ENCODE assay signal across 8 cellular contexts in genomic region chr4:101019941-101020401, GRCh38.
DNase-seq lines count a peak whose midpoint lies in the region; ATAC-seq and TF ChIP-seq lines count a peak whose summit lies in the region.

No MANE protein-coding gene starts in this region.

- H3K36me3 Mint-ChIP-seq in activated naive CD4-positive, alpha-beta T cell treated with anti-CD3 and anti-CD28 coated beads for 36 hours (ENCODE audit: low read depth) = peaks cover 4% of the 10 kb centered on the region
- peaks cover 11% of the 10 kb centered on the region for H3K36me3 Mint-ChIP-seq in activated T-helper 1 cell treated with anti-CD3 and anti-CD28 coated beads, Interleukin-12 subunit alpha, Interleukin-12 subunit beta, Interleukin-2, Interleukin-4 antibody, amounts not matched to agents 30 ng/mL and 10 ng/mL and 1 ng/mL, durations not matched to agents 14 hours and 24 hours and 36 hours (ENCODE audit: low read depth)
- H3K36me3 Mint-ChIP-seq in osteocyte (ENCODE audit: unreplicated experiment) = no peaks in the 10 kb centered on the region

- peak; percentile 54 for ATAC-seq in HG03066 (IDR thresholded peaks at IDR 0.05; ENCODE audit: low read depth, unreplicated experiment)

- H3K4me3 Mint-ChIP-seq in activated naive CD4-positive, alpha-beta T cell treated with anti-CD3 and anti-CD28 coated beads for 36 hours = no peak overlapping the region
- peak overlapping the region; percentile 27 for H3K4me3 Mint-ChIP-seq in activated T-helper 1 cell treated with anti-CD3 and anti-CD28 coated beads, Interleukin-12 subunit alpha, Interleukin-12 subunit beta, Interleukin-2, Interleukin-4 antibody, amounts not matched to agents 30 ng/mL and 10 ng/mL and 1 ng/mL, durations not matched to agents 14 hours and 24 hours and 36 hours
- no peak overlapping the region for H3K4me3 Mint-ChIP-seq in osteocyte (ENCODE audit: unreplicated experiment)

- CTCF ChIA-PET in activated naive CD4-positive, alpha-beta T cell treated with anti-CD3 and anti-CD28 coated beads for 36 hours (lab: Charles Lee) = interaction anchor here (0.7 kb wide), 2 partner anchors 96 to 419 kb away, joined by 4 to 5 read pairs; no protein-coding TSS in a partner anchor

- TF ChIP-seq CTCF in osteocyte (IDR thresholded peaks at IDR 0.05) = no peak

- H3K27ac Mint-ChIP-seq in activated naive CD4-positive, alpha-beta T cell treated with anti-CD3 and anti-CD28 coated beads for 36 hours = no peak overlapping the region
- H3K27ac Mint-ChIP-seq in activated T-helper 1 cell treated with anti-CD3 and anti-CD28 coated beads, Interleukin-12 subunit alpha, Interleukin-12 subunit beta, Interleukin-2, Interleukin-4 antibody, amounts not matched to agents 30 ng/mL and 10 ng/mL and 1 ng/mL, durations not matched to agents 14 hours and 24 hours and 36 hours = peak overlapping the region; percentile 81
- H3K27ac Mint-ChIP-seq in osteocyte (ENCODE audit: unreplicated experiment) = peak overlapping the region; percentile 15

- intact Hi-C loops in activated naive CD4-positive, alpha-beta T cell treated with anti-CD3 and anti-CD28 coated beads for 36 hours (cut with micrococcal nuclease) = loop anchor here (1.0 to 5.0 kb wide), 18 partner anchors 19 to 1537 kb away; partner anchors contain the start of gene PPP3CA
- intact Hi-C loops in activated T-helper 1 cell treated with anti-CD3 and anti-CD28 coated beads, Interleukin-12 subunit alpha, Interleukin-12 subunit beta, Interleukin-2, Interleukin-4 antibody, amounts not matched to agents 30 ng/mL and 10 ng/mL and 1 ng/mL, durations not matched to agents 14 hours and 24 hours and 36 hours (cut with micrococcal nuclease) = loop anchor here (1.0 to 10.0 kb wide), 17 partner anchors 31 to 1482 kb away; partner anchors contain the start of genes DNAJB14, NFKB1, PPP3CA and SLC39A8
- intact Hi-C loops in posterior cingulate gyrus (cut with DNase I) = no loop called here

- peak; percentile 56 for DNase-seq in activated naive CD4-positive, alpha-beta T cell treated with anti-CD3 and anti-CD28 coated beads for 36 hours
- DNase-seq in activated naive CD4-positive, alpha-beta T cell treated with Interleukin-2 at 50 U/mL for 16 hours = no peak
- DNase-seq in activated T-helper 1 cell treated with anti-CD3 and anti-CD28 coated beads, Interleukin-12 subunit alpha, Interleukin-12 subunit beta, Interleukin-2, Interleukin-4 antibody, amounts not matched to agents 30 ng/mL and 10 ng/mL and 1 ng/mL, durations not matched to agents 14 hours and 24 hours and 36 hours (ENCODE audit: low spot score) = peak; percentile 40
- DNase-seq in osteocyte (ENCODE audit: extremely low spot score, unreplicated experiment) = no peak
- DNase-seq in ureter (ENCODE audit: low spot score) = no peak
- DNase-seq in posterior cingulate gyrus = no peak
- DNase-seq in OCI-M2 (lab: John Stamatoyannopoulos, UW; ENCODE audit: unreplicated experiment) = no peak

- peaks cover 27% of the 10 kb centered on the region for H3K4me1 Mint-ChIP-seq in activated naive CD4-positive, alpha-beta T cell treated with anti-CD3 and anti-CD28 coated beads for 36 hours (ENCODE audit: low read depth)
- peaks cover 65% of the 10 kb centered on the region for H3K4me1 Mint-ChIP-seq in activated T-helper 1 cell treated with anti-CD3 and anti-CD28 coated beads, Interleukin-12 subunit alpha, Interleukin-12 subunit beta, Interleukin-2, Interleukin-4 antibody, amounts not matched to agents 30 ng/mL and 10 ng/mL and 1 ng/mL, durations not matched to agents 14 hours and 24 hours and 36 hours (ENCODE audit: low read depth)
- H3K4me1 Mint-ChIP-seq in osteocyte (ENCODE audit: unreplicated experiment) = peaks cover 50% of the 10 kb centered on the region

- peaks cover 4% of the 10 kb centered on the region for H3K27me3 Mint-ChIP-seq in activated naive CD4-positive, alpha-beta T cell treated with anti-CD3 and anti-CD28 coated beads for 36 hours (ENCODE audit: low read depth)
- H3K27me3 Mint-ChIP-seq in activated T-helper 1 cell treated with anti-CD3 and anti-CD28 coated beads, Interleukin-12 subunit alpha, Interleukin-12 subunit beta, Interleukin-2, Interleukin-4 antibody, amounts not matched to agents 30 ng/mL and 10 ng/mL and 1 ng/mL, durations not matched to agents 14 hours and 24 hours and 36 hours (ENCODE audit: insufficient read depth) = no peaks in the 10 kb centered on the region
- no peaks in the 10 kb centered on the region for H3K27me3 Mint-ChIP-seq in osteocyte (ENCODE audit: unreplicated experiment)

- no peaks in the 10 kb centered on the region for H3K9me3 Mint-ChIP-seq in activated naive CD4-positive, alpha-beta T cell treated with anti-CD3 and anti-CD28 coated beads for 36 hours
- H3K9me3 Mint-ChIP-seq in activated T-helper 1 cell treated with anti-CD3 and anti-CD28 coated beads, Interleukin-12 subunit alpha, Interleukin-12 subunit beta, Interleukin-2, Interleukin-4 antibody, amounts not matched to agents 30 ng/mL and 10 ng/mL and 1 ng/mL, durations not matched to agents 14 hours and 24 hours and 36 hours = peaks cover 5% of the 10 kb centered on the region
- H3K9me3 Mint-ChIP-seq in osteocyte (ENCODE audit: unreplicated experiment) = no peaks in the 10 kb centered on the region

Comparison
In these comparisons a context has a peak if more than half of its experiments do, and no peak if none do; other contexts are left out.
1. DNase-seq: peak in activated naive CD4-positive, alpha-beta T cell treated with anti-CD3 and anti-CD28 coated beads for 36 hours (single experiment) and activated T-helper 1 cell treated with anti-CD3 and anti-CD28 coated beads, Interleukin-12 subunit alpha, Interleukin-12 subunit beta, Interleukin-2, Interleukin-4 antibody, amounts not matched to agents 30 ng/mL and 10 ng/mL and 1 ng/mL, durations not matched to agents 14 hours and 24 hours and 36 hours (single experiment); none in activated naive CD4-positive, alpha-beta T cell treated with Interleukin-2 at 50 U/mL for 16 hours (single experiment), osteocyte (single experiment), ureter (single experiment), posterior cingulate gyrus (0 of 10) and OCI-M2 (single experiment).